Comparison of ENCODE assay signal across 14 cellular contexts in genomic region chr10:122998934-122999333, GRCh38. TPM values are rescaled to one million over a fixed set of nuclear protein-coding genes. Genes with fewer than 3 reads are reported as not detected.
DNase-seq lines count a peak whose midpoint lies in the region; ATAC-seq, FAIRE-seq and TF ChIP-seq lines count a peak whose summit lies in the region.
"Had no signal": no experiment of that assay in that cellular context is flagged by ENCODE, and none has a peak within 500 bp of the region (broad histone marks: within the 10 kb centered on the region; RNA-seq: fewer than 3 reads in every experiment).

No MANE protein-coding gene starts in this region.

- peaks cover 21% of the 10 kb centered on the region for H4K20me1 ChIP-seq in HepG2 (ENCODE audit: insufficient read depth, low read length)

- H3K36me3 Mint-ChIP-seq in T-cell (peaks cover 31% of the 10 kb centered on the region), nephron progenitor cell (ENCODE audit: low read depth) (peaks cover 38% of the 10 kb centered on the region), Caco-2 (ENCODE audit: insufficient read depth, unreplicated experiment) (peaks cover 6% of the 10 kb centered on the region)

- no peak for TF ChIP-seq CTCF in right lobe of liver (IDR thresholded peaks at IDR 0.05)
- TF ChIP-seq CTCF in HepG2 (CRISPR knock-in tag; IDR thresholded peaks at IDR 0.05), result no peak
- no peak for TF ChIP-seq CTCF in nephron progenitor cell (IDR thresholded peaks at IDR 0.05)
- TF ChIP-seq CTCF in Caco-2 (IDR thresholded peaks at IDR 0.05; ENCODE audit: insufficient read depth in 1 of 2, low read depth in 1 of 2, low read length in 1 of 2, severe bottlenecking in 1 of 2, unreplicated experiment in 1 of 2), result no peak

- no TSS peak for BruUV-seq in HepG2 (replicated peaks; lab: Mats Ljungman, UMichigan)
- no TSS peak for BruUV-seq in Caco-2 (replicated peaks; lab: Mats Ljungman, UMichigan)

- TF ChIP-seq RAD21 in HepG2 (CRISPR knock-in tag; IDR thresholded peaks at IDR 0.05), result no peak

- TF ChIP-seq EP300 in HepG2 (IDR thresholded peaks at IDR 0.05; ENCODE audit: low read depth in 2 of 2, low read length in 2 of 2) (no peak), HepG2 (CRISPR knock-in tag; IDR thresholded peaks at IDR 0.05; ENCODE audit: borderline replicate concordance) (no peak)

- H3K4me1 Mint-ChIP-seq in T-cell, result peaks cover 42 to 54% (median 53%) of the 10 kb centered on the region in 3 donors
- peaks cover 20% of the 10 kb centered on the region for H3K4me1 Mint-ChIP-seq in nephron progenitor cell
- peaks cover 4% of the 10 kb centered on the region for H3K4me1 Mint-ChIP-seq in Caco-2 (ENCODE audit: low read depth, unreplicated experiment)

- WGBS in right lobe of liver (ENCODE audit: insufficient coverage, low coverage, low lambda C conversion rate, missing lambda C conversion rate), result 55% methylated on average over 3 of the region's 3 CpGs
- WGBS in HepG2 (ENCODE audit: low lambda C conversion rate), result 96% methylated on average over 3 of the region's 3 CpGs

- no peak overlapping the region for H3K4me2 ChIP-seq in HepG2 (ENCODE audit: low read depth, low read length)

- H3K27me3 ChIP-seq in right lobe of liver (no peaks in the 10 kb centered on the region), HepG2 (ENCODE audit: control insufficient read depth in 1 of 2, insufficient read depth in 2 of 2, low read length in 2 of 2) (no peaks in the 10 kb centered on the region), Caco-2 (replicated peaks; ENCODE audit: control insufficient read depth, insufficient read depth, low read length) (no peaks in the 10 kb centered on the region)

- no peak for DNase-seq in right lobe of liver
- DNase-seq in HepG2 (ENCODE audit: low spot score), result no peak
- DNase-seq in T-cell, result no peak
- no peak for DNase-seq in left lobe of liver (ENCODE audit: low spot score)
- no peak for DNase-seq in NK-92 (lab: John Stamatoyannopoulos, UW; ENCODE audit: unreplicated experiment)
- no peak for DNase-seq in nephron progenitor cell
- DNase-seq in Caco-2, result no peak
- DNase-seq: ACHN; CD4-positive, alpha-beta memory T cell; DND-41; GDM1 had no signal

- in situ Hi-C loops in HepG2 (cut with HindIII; ENCODE audit: extremely low pct_ligation_motif_present, low pct_unique_long_range_greater_than_20kb), result no loop called here

- FAIRE-seq in HepG2 (lab: Jason Lieb, UNC), result no peak
- FAIRE-seq: H1 had no signal

- H3K27ac Mint-ChIP-seq in T-cell, result peak overlapping the region; percentile 16 to 23
- no peak overlapping the region for H3K27ac Mint-ChIP-seq in nephron progenitor cell
- no peak overlapping the region for H3K27ac Mint-ChIP-seq in Caco-2 (ENCODE audit: unreplicated experiment)

- peaks cover 0 to 24% (median 11%) of the 10 kb centered on the region in 4 donors for H3K4me1 ChIP-seq in right lobe of liver
- peaks cover 17% of the 10 kb centered on the region for H3K4me1 ChIP-seq in HepG2 (ENCODE audit: insufficient read depth, low read length)
- no peaks in the 10 kb centered on the region for H3K4me1 ChIP-seq in Caco-2

- H3K9me3 Mint-ChIP-seq in T-cell, result no peaks in the 10 kb centered on the region
- no peaks in the 10 kb centered on the region for H3K9me3 Mint-ChIP-seq in nephron progenitor cell
- no peaks in the 10 kb centered on the region for H3K9me3 Mint-ChIP-seq in Caco-2 (ENCODE audit: unreplicated experiment)

- ATAC-seq in right lobe of liver (peak in 3 of 4 donors; percentile 24 to 56 (median 32)), HepG2 (no peak), T-cell (replicated peaks in 1 of 4) (no peak), left lobe of liver (peak; percentile 42)

- no peaks in the 10 kb centered on the region for H3K27me3 Mint-ChIP-seq in T-cell
- H3K27me3 Mint-ChIP-seq in nephron progenitor cell (ENCODE audit: low read depth, poor library complexity), result no peaks in the 10 kb centered on the region
- H3K27me3 Mint-ChIP-seq in Caco-2 (ENCODE audit: insufficient read depth, unreplicated experiment), result no peaks in the 10 kb centered on the region
- H3K27me3 Mint-ChIP-seq: CD4-positive, alpha-beta memory T cell had no signal

- H2AFZ ChIP-seq in HepG2 (ENCODE audit: low read length), result no peak overlapping the region

- CTCF ChIA-PET in HepG2 (lab: Yijun Ruan, JAX; ENCODE audit: low intra/inter-chr PET ratio, low total read pairs), result no interaction called here
- CTCF ChIA-PET in T-cell (lab: Charles Lee), result interaction anchor here in 1 of 2 donors (0.6 to 1.1 kb wide), 3 partner anchors 16 to 1557 kb away, joined by 3 read pairs; no protein-coding TSS in a partner anchor
- CTCF ChIA-PET in Caco-2 (lab: Charles Lee), result no interaction called here

- peaks cover 49% of the 10 kb centered on the region for H3K79me2 ChIP-seq in HepG2 (ENCODE audit: insufficient read depth, low read length)

- no peak for TF ChIP-seq POLR2A in right lobe of liver (IDR thresholded peaks at IDR 0.05)
- no peak for TF ChIP-seq POLR2A in HepG2 (IDR thresholded peaks at IDR 0.05; ENCODE audit: insufficient read depth in 1 of 2, low read depth in 2 of 2, low read length in 2 of 2)

- no peak overlapping the region for H3K9ac ChIP-seq in HepG2 (ENCODE audit: insufficient read depth, low read depth, low read length)

- H3K9me3 ChIP-seq in right lobe of liver (no peaks in the 10 kb centered on the region), HepG2 (ENCODE audit: low read length) (no peaks in the 10 kb centered on the region), Caco-2 (no peaks in the 10 kb centered on the region)
- H3K9me3 ChIP-seq: HAP-1 had no signal

- H3K27ac ChIP-seq in right lobe of liver (peak overlapping the region in 1 of 3 donors; percentile 1), HepG2 (ENCODE audit: extremely low read length, insufficient read depth, low read length) (no peak overlapping the region)
- H3K27ac ChIP-seq: C4-2B had no signal

- intact Hi-C loops in right lobe of liver (cut with DNase I) (no loop called here), HepG2 (cut with micrococcal nuclease; ENCODE audit: unreplicated experiment) (no loop called here), Caco-2 (cut with micrococcal nuclease; ENCODE audit: unreplicated experiment) (no loop called here)

- no peak overlapping the region for H3K4me3 ChIP-seq in right lobe of liver
- no peak overlapping the region for H3K4me3 ChIP-seq in HepG2 (replicated peaks in 1 of 3; ENCODE audit: insufficient read depth in 1 of 3, low read depth in 2 of 3, low read length in 3 of 3)
- no peak overlapping the region for H3K4me3 ChIP-seq in Caco-2 (ENCODE audit: low read depth, low read length)
- H3K4me3 ChIP-seq: HAP-1 had no signal

- no peak overlapping the region for H3K4me3 Mint-ChIP-seq in T-cell
- no peak overlapping the region for H3K4me3 Mint-ChIP-seq in nephron progenitor cell
- H3K4me3 Mint-ChIP-seq in Caco-2 (ENCODE audit: unreplicated experiment), result no peak overlapping the region

- POLR2A ChIA-PET in HepG2 (lab: Yijun Ruan, JAX), result interaction anchor here (2.2 kb wide), 1 partner anchor 9 kb away, joined by 9 read pairs; no protein-coding TSS in a partner anchor
- POLR2A ChIA-PET in T-cell (lab: Charles Lee), result interaction anchor here (1.4 to 1.6 kb wide), 2 partner anchors 8 to 9 kb away, joined by 3 to 5 read pairs; partner anchors contain the start of gene IKZF5 (in 1 of the 2)
- POLR2A ChIA-PET in Caco-2 (lab: Charles Lee), result no interaction called here

- H3K36me3 ChIP-seq in right lobe of liver (peaks cover 0 to 21% (median 6%) of the 10 kb centered on the region in 4 donors), HepG2 (replicated peaks in 1 of 2; ENCODE audit: control insufficient read depth in 1 of 2, insufficient read depth in 2 of 2, low read length in 2 of 2) (peaks cover 16 to 45% of the 10 kb centered on the region in 2 experiments), Caco-2 (ENCODE audit: control insufficient read depth, insufficient read depth, low read length) (no peaks in the 10 kb centered on the region)

RNA-seq across cellular contexts. Expression of gene IKZF5, which starts 9.7 kb away (rescaled TPM):
- total RNA-seq in right lobe of liver (10 to 100 TPM in 2 of 6 experiments, 1 to 10 TPM in 4; 4.1 to 15.8 (median 8.3) TPM), HepG2 (2016; rRNA removed; fragmentation: Illumina TruSeq; extraction: Trizol) (3.7 and 4.1 TPM in 2 replicates), T-cell (10 to 100 TPM; 22.6 to 68.1 (median 29.4) TPM), left lobe of liver (12.7 TPM), Caco-2 (2022) (10.4 and 11.6 TPM in 2 replicates)
- total RNA-seq in HepG2 (2016; cell fraction: cytosol; rRNA removed; fragmentation: Illumina TruSeq; extraction: Trizol; ENCODE audit: low read depth), result 0.61 and 0.62 TPM in 2 replicates
- total RNA-seq in HepG2 (2016; cell fraction: insoluble cytoplasmic fraction; rRNA removed; fragmentation: Illumina TruSeq; extraction: Trizol), result 3.1 and 4.8 TPM in 2 replicates
- total RNA-seq in HepG2 (2016; cell fraction: membrane; rRNA removed; fragmentation: Illumina TruSeq; extraction: Trizol), result 2.5 and 3.3 TPM in 2 replicates
- 8.2 and 9.7 TPM in 2 replicates for total RNA-seq in HepG2 (2016; cell fraction: nucleus; rRNA removed; fragmentation: Illumina TruSeq; extraction: Trizol)
- 11.3 and 12.0 TPM in 2 replicates for polyA plus RNA-seq in HepG2 (2011; rRNA removed)
- polyA plus RNA-seq in HepG2 (2011; cell fraction: cytosol; rRNA removed), result 4.6 and 5.5 TPM in 2 replicates
- polyA plus RNA-seq in HepG2 (2011; cell fraction: nucleus; rRNA removed), result 12.2 and 13.5 TPM in 2 replicates
- polyA plus RNA-seq in HepG2 (2012), result 9.4 and 13.5 TPM in 2 replicates
- polyA plus RNA-seq in HepG2 (2016; cell fraction: cytosol; fragmentation: Illumina TruSeq; extraction: Trizol; ENCODE audit: low read depth), result 1.1 and 1.2 TPM in 2 replicates
- 13.5 and 14.5 TPM in 2 replicates for polyA plus RNA-seq in HepG2 (2016; cell fraction: insoluble cytoplasmic fraction; fragmentation: Illumina TruSeq; extraction: Trizol; ENCODE audit: low read depth)
- polyA plus RNA-seq in HepG2 (2016; cell fraction: membrane; fragmentation: Illumina TruSeq; extraction: Trizol; ENCODE audit: low read depth), result 3.2 and 5.6 TPM in 2 replicates
- polyA plus RNA-seq in HepG2 (2016; cell fraction: nucleus; fragmentation: Illumina TruSeq; extraction: Trizol; ENCODE audit: insufficient read depth, low read depth), result 18.6 and 19.5 TPM in 2 replicates
- polyA minus RNA-seq in HepG2 (2011; rRNA and poly(A)+ RNA removed; ENCODE audit: low replicate concordance), result 6.1 and 9.1 TPM in 2 replicates
- 4.9 and 5.3 TPM in 2 replicates for polyA minus RNA-seq in HepG2 (2011; cell fraction: cytosol; rRNA and poly(A)+ RNA removed)
- 21.5 and 26.7 TPM in 2 replicates for polyA minus RNA-seq in HepG2 (2011; cell fraction: nucleus; rRNA and poly(A)+ RNA removed)

RNA-seq across cellular contexts. Expression of gene ACADSB, which starts 9.9 kb away (rescaled TPM):
- 100 to 1,000 TPM in 4 of 6 experiments, 10 to 100 TPM in 2; 73.6 to 591 (median 273) TPM for total RNA-seq in right lobe of liver
- 80.0 and 186 TPM in 2 replicates for total RNA-seq in HepG2 (2016; rRNA removed; fragmentation: Illumina TruSeq; extraction: Trizol)
- 4.1 and 6.0 TPM in 2 replicates for total RNA-seq in HepG2 (2016; cell fraction: cytosol; rRNA removed; fragmentation: Illumina TruSeq; extraction: Trizol; ENCODE audit: low read depth)
- total RNA-seq in HepG2 (2016; cell fraction: insoluble cytoplasmic fraction; rRNA removed; fragmentation: Illumina TruSeq; extraction: Trizol), result 83.2 and 181 TPM in 2 replicates
- 18.7 and 22.3 TPM in 2 replicates for total RNA-seq in HepG2 (2016; cell fraction: membrane; rRNA removed; fragmentation: Illumina TruSeq; extraction: Trizol)
- total RNA-seq in HepG2 (2016; cell fraction: nucleus; rRNA removed; fragmentation: Illumina TruSeq; extraction: Trizol), result 56.2 and 60.6 TPM in 2 replicates
- polyA plus RNA-seq in HepG2 (2011; rRNA removed), result 76.6 and 87.6 TPM in 2 replicates
- polyA plus RNA-seq in HepG2 (2011; cell fraction: cytosol; rRNA removed), result 29.9 and 54.9 TPM in 2 replicates
- polyA plus RNA-seq in HepG2 (2011; cell fraction: nucleus; rRNA removed), result 44.5 and 55.6 TPM in 2 replicates
- 86.5 and 157 TPM in 2 replicates for polyA plus RNA-seq in HepG2 (2012)
- polyA plus RNA-seq in HepG2 (2016; cell fraction: cytosol; fragmentation: Illumina TruSeq; extraction: Trizol; ENCODE audit: low read depth), result 2.0 and 3.4 TPM in 2 replicates
- polyA plus RNA-seq in HepG2 (2016; cell fraction: insoluble cytoplasmic fraction; fragmentation: Illumina TruSeq; extraction: Trizol; ENCODE audit: low read depth), result 165 TPM in 2 replicates
- polyA plus RNA-seq in HepG2 (2016; cell fraction: membrane; fragmentation: Illumina TruSeq; extraction: Trizol; ENCODE audit: low read depth), result 8.4 and 9.5 TPM in 2 replicates
- 75.5 and 83.4 TPM in 2 replicates for polyA plus RNA-seq in HepG2 (2016; cell fraction: nucleus; fragmentation: Illumina TruSeq; extraction: Trizol; ENCODE audit: insufficient read depth, low read depth)
- polyA minus RNA-seq in HepG2 (2011; rRNA and poly(A)+ RNA removed; ENCODE audit: low replicate concordance), result 1.1 and 23.6 TPM in 2 replicates
- 44.7 and 65.6 TPM in 2 replicates for polyA minus RNA-seq in HepG2 (2011; cell fraction: cytosol; rRNA and poly(A)+ RNA removed)
- polyA minus RNA-seq in HepG2 (2011; cell fraction: nucleus; rRNA and poly(A)+ RNA removed), result 83.4 and 110 TPM in 2 replicates
- 10 to 100 TPM; 25.3 to 33.8 (median 33.0) TPM for total RNA-seq in T-cell
- total RNA-seq in left lobe of liver, result 328 TPM
- 23.5 and 25.3 TPM in 2 replicates for total RNA-seq in Caco-2 (2022)

RNA-seq across cellular contexts. Expression of gene PSTK, which starts 18.7 kb away (rescaled TPM):
- 1 to 10 TPM; 3.0 to 6.9 (median 4.0) TPM for total RNA-seq in right lobe of liver
- 9.3 and 9.8 TPM in 2 replicates for total RNA-seq in HepG2 (2016; rRNA removed; fragmentation: Illumina TruSeq; extraction: Trizol)
- 6.0 TPM in 2 replicates for total RNA-seq in HepG2 (2016; cell fraction: cytosol; rRNA removed; fragmentation: Illumina TruSeq; extraction: Trizol; ENCODE audit: low read depth)
- 9.1 and 10.9 TPM in 2 replicates for total RNA-seq in HepG2 (2016; cell fraction: insoluble cytoplasmic fraction; rRNA removed; fragmentation: Illumina TruSeq; extraction: Trizol)
- 7.5 and 8.6 TPM in 2 replicates for total RNA-seq in HepG2 (2016; cell fraction: membrane; rRNA removed; fragmentation: Illumina TruSeq; extraction: Trizol)
- total RNA-seq in HepG2 (2016; cell fraction: nucleus; rRNA removed; fragmentation: Illumina TruSeq; extraction: Trizol), result 8.3 and 10.9 TPM in 2 replicates
- 7.5 and 8.2 TPM in 2 replicates for polyA plus RNA-seq in HepG2 (2011; rRNA removed)
- 5.3 and 6.7 TPM in 2 replicates for polyA plus RNA-seq in HepG2 (2011; cell fraction: cytosol; rRNA removed)
- polyA plus RNA-seq in HepG2 (2011; cell fraction: nucleus; rRNA removed), result 5.6 and 6.5 TPM in 2 replicates
- 5.6 and 7.4 TPM in 2 replicates for polyA plus RNA-seq in HepG2 (2012)
- polyA plus RNA-seq in HepG2 (2016; cell fraction: cytosol; fragmentation: Illumina TruSeq; extraction: Trizol; ENCODE audit: low read depth), result 5.2 and 6.9 TPM in 2 replicates
- polyA plus RNA-seq in HepG2 (2016; cell fraction: insoluble cytoplasmic fraction; fragmentation: Illumina TruSeq; extraction: Trizol; ENCODE audit: low read depth), result 12.0 and 12.9 TPM in 2 replicates
- 6.0 and 7.2 TPM in 2 replicates for polyA plus RNA-seq in HepG2 (2016; cell fraction: membrane; fragmentation: Illumina TruSeq; extraction: Trizol; ENCODE audit: low read depth)
- 14.7 and 16.0 TPM in 2 replicates for polyA plus RNA-seq in HepG2 (2016; cell fraction: nucleus; fragmentation: Illumina TruSeq; extraction: Trizol; ENCODE audit: insufficient read depth, low read depth)
- 2.8 and 4.0 TPM in 2 replicates for polyA minus RNA-seq in HepG2 (2011; rRNA and poly(A)+ RNA removed; ENCODE audit: low replicate concordance)
- polyA minus RNA-seq in HepG2 (2011; cell fraction: cytosol; rRNA and poly(A)+ RNA removed), result 2.2 and 3.2 TPM in 2 replicates
- 11.8 and 12.4 TPM in 2 replicates for polyA minus RNA-seq in HepG2 (2011; cell fraction: nucleus; rRNA and poly(A)+ RNA removed)
- total RNA-seq in T-cell, result 10 to 100 TPM in 2 of 5 donors, 1 to 10 TPM in 3; 3.7 to 12.1 (median 5.2) TPM
- 4.5 TPM for total RNA-seq in left lobe of liver
- total RNA-seq in Caco-2 (2022), result 8.2 and 9.1 TPM in 2 replicates

RNA-seq across cellular contexts. Expression of gene C10orf88, which starts 44.9 kb away (rescaled TPM):
- 1 to 10 TPM; 2.0 to 4.5 (median 3.3) TPM for total RNA-seq in right lobe of liver
- total RNA-seq in HepG2 (2016; rRNA removed; fragmentation: Illumina TruSeq; extraction: Trizol), result 11.8 and 13.4 TPM in 2 replicates
- 2.0 and 2.5 TPM in 2 replicates for total RNA-seq in HepG2 (2016; cell fraction: cytosol; rRNA removed; fragmentation: Illumina TruSeq; extraction: Trizol; ENCODE audit: low read depth)
- 12.1 and 15.6 TPM in 2 replicates for total RNA-seq in HepG2 (2016; cell fraction: insoluble cytoplasmic fraction; rRNA removed; fragmentation: Illumina TruSeq; extraction: Trizol)
- total RNA-seq in HepG2 (2016; cell fraction: membrane; rRNA removed; fragmentation: Illumina TruSeq; extraction: Trizol), result 3.4 and 5.7 TPM in 2 replicates
- 11.3 and 14.0 TPM in 2 replicates for total RNA-seq in HepG2 (2016; cell fraction: nucleus; rRNA removed; fragmentation: Illumina TruSeq; extraction: Trizol)
- 4.2 and 4.6 TPM in 2 replicates for polyA plus RNA-seq in HepG2 (2011; rRNA removed)
- 1.3 and 2.2 TPM in 2 replicates for polyA plus RNA-seq in HepG2 (2011; cell fraction: cytosol; rRNA removed)
- 2.0 and 3.8 TPM in 2 replicates for polyA plus RNA-seq in HepG2 (2011; cell fraction: nucleus; rRNA removed)
- polyA plus RNA-seq in HepG2 (2012), result 7.5 and 9.2 TPM in 2 replicates
- 1.0 and 1.2 TPM in 2 replicates for polyA plus RNA-seq in HepG2 (2016; cell fraction: cytosol; fragmentation: Illumina TruSeq; extraction: Trizol; ENCODE audit: low read depth)
- 13.4 and 13.5 TPM in 2 replicates for polyA plus RNA-seq in HepG2 (2016; cell fraction: insoluble cytoplasmic fraction; fragmentation: Illumina TruSeq; extraction: Trizol; ENCODE audit: low read depth)
- 1.5 and 2.2 TPM in 2 replicates for polyA plus RNA-seq in HepG2 (2016; cell fraction: membrane; fragmentation: Illumina TruSeq; extraction: Trizol; ENCODE audit: low read depth)
- 20.3 and 21.5 TPM in 2 replicates for polyA plus RNA-seq in HepG2 (2016; cell fraction: nucleus; fragmentation: Illumina TruSeq; extraction: Trizol; ENCODE audit: insufficient read depth, low read depth)
- 1.4 and 2.6 TPM in 2 replicates for polyA minus RNA-seq in HepG2 (2011; rRNA and poly(A)+ RNA removed; ENCODE audit: low replicate concordance)
- polyA minus RNA-seq in HepG2 (2011; cell fraction: cytosol; rRNA and poly(A)+ RNA removed), result 6.1 and 8.5 TPM in 2 replicates
- 12.0 and 14.7 TPM in 2 replicates for polyA minus RNA-seq in HepG2 (2011; cell fraction: nucleus; rRNA and poly(A)+ RNA removed)
- 10 to 100 TPM in 3 of 5 donors, 1 to 10 TPM in 2; 7.1 to 13.2 (median 11.5) TPM for total RNA-seq in T-cell
- 1.9 TPM for total RNA-seq in left lobe of liver
- total RNA-seq in Caco-2 (2022), result 8.7 and 11.7 TPM in 2 replicates

Comparison
In these comparisons a context has a peak if more than half of its experiments do, and no peak if none do; other contexts are left out.
1. ATAC-seq: peak in right lobe of liver (3 of 4) and left lobe of liver (single experiment); none in HepG2 (single experiment) and T-cell (0 of 4).
2. H3K27ac Mint-ChIP-seq: peak in T-cell (2 of 2); none in nephron progenitor cell (single experiment) and Caco-2 (single experiment).